Comparison of ENCODE assay signal across 16 cellular contexts in the genomic region with DNA sequence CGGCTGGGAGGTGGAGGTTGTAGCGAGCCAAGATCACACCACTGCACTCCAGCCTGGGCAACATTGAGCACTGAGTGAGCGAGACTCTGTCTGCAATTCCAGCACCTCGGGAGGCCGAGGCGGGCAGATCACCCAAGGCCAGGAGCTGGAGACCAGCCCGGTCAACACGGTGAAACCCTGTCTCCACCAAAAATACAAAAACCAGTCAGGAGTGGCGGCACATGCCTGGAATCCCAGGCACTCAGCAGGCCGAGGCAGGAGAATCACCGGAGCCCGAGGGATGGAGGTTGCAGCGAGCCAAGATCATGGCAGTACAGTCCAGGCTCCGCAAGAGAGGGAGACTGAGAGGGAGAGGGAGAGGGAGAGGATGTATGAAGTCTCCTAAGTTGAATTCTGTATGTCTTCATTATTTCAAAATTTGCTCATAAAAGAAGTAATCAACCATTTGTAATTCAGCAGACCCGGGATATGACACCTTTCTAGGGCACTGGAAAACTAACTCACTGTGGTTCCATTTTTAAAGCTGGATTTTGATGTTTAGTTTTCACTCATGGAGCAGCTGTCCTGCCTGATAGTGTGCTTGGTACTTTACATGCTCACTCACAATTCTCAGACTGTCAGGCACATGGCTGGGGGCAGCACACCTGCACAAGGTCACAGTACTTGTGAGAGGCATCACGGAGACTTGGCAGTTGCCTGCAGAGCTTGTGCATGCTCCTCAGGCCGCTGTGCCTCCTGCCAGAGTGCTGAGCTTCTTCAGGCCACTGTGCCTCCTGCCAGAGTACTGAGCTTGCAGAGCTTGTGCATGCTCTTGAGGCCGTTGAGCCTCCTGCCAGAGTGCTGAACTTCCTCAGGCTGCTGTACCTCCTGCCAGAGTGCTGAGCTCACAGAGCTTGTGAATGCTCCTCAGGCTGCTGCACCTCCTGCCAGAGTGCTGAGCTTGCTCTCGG.
"Had no signal": no experiment of that assay in that cellular context is flagged by ENCODE, and none has a peak within 500 bp of the region (broad histone marks: within the 10 kb centered on the region; RNA-seq: fewer than 3 reads in every experiment).

No MANE protein-coding gene starts in this region.

- H3K4me3 Mint-ChIP-seq: activated B cell treated with CpG ODN at 0.5 μM for 24 hours; activated CD4-positive, alpha-beta T cell treated with anti-CD3 and anti-CD28 coated beads, Interleukin-2, amount 10 ng/mL, durations not matched to agents 24 days and 14 days; activated naive CD4-positive, alpha-beta T cell treated with anti-CD3 and anti-CD28 coated beads, Interleukin-2, amount 10 ng/mL, durations not matched to agents 7 days and 5 days; activated T-cell treated with anti-CD3 and anti-CD28 coated beads, Interleukin-2, amount 50 U/mL, for 24 hours; T-helper 17 cell had no signal

- H3K9me3 ChIP-seq: colonic mucosa had no signal

- H3K4me3 ChIP-seq: colonic mucosa, esophagus squamous epithelium, lower lobe of right lung, skin epidermis had no signal

- H3K27ac ChIP-seq: colonic mucosa, esophagus squamous epithelium, lower lobe of right lung, neutrophil, skin epidermis had no signal

- H3K4me1 ChIP-seq: colonic mucosa had no signal

- DNase-seq: activated B cell treated with CpG ODN at 0.5 μM for 24 hours; activated CD4-positive, alpha-beta T cell treated with anti-CD3 and anti-CD28 coated beads, Interleukin-2, amount 10 ng/mL, durations not matched to agents 24 days and 14 days; activated naive CD4-positive, alpha-beta T cell treated with anti-CD3 and anti-CD28 coated beads, Interleukin-2, amount 10 ng/mL, durations not matched to agents 7 days and 5 days; activated T-cell treated with anti-CD3 and anti-CD28 coated beads, Interleukin-2, amount 50 U/mL, for 24 hours; colonic mucosa; esophagus squamous epithelium; hypothalamus; kidney glomerular epithelial cell; lower lobe of right lung; midbrain; stimulated activated CD4-positive, alpha-beta T cell treated with anti-CD3 and anti-CD28 coated beads, Interleukin-4, amount 100 ng/mL, for 24 hours; stimulated activated naive CD4-positive, alpha-beta T cell treated with Interleukin-2 at 50 U/mL for 16 hours; T-helper 17 cell; trophoblast cell had no signal

- H3K27me3 ChIP-seq: colonic mucosa, esophagus squamous epithelium, neutrophil had no signal

- H3K36me3 ChIP-seq: colonic mucosa, esophagus squamous epithelium, lower lobe of right lung, neutrophil had no signal

- H3K4me1 Mint-ChIP-seq: activated B cell treated with CpG ODN at 0.5 μM for 24 hours had no signal

- H3K27ac Mint-ChIP-seq: activated B cell treated with CpG ODN at 0.5 μM for 24 hours; activated CD4-positive, alpha-beta T cell treated with anti-CD3 and anti-CD28 coated beads, Interleukin-2, amount 10 ng/mL, durations not matched to agents 24 days and 14 days; activated naive CD4-positive, alpha-beta T cell treated with anti-CD3 and anti-CD28 coated beads, Interleukin-2, amount 10 ng/mL, durations not matched to agents 7 days and 5 days; activated T-cell treated with anti-CD3 and anti-CD28 coated beads, Interleukin-2, amount 50 U/mL, for 24 hours; T-helper 17 cell had no signal

- H3K27me3 Mint-ChIP-seq: activated B cell treated with CpG ODN at 0.5 μM for 24 hours; activated CD4-positive, alpha-beta T cell treated with anti-CD3 and anti-CD28 coated beads, Interleukin-2, amount 10 ng/mL, durations not matched to agents 24 days and 14 days; activated naive CD4-positive, alpha-beta T cell treated with anti-CD3 and anti-CD28 coated beads, Interleukin-2, amount 10 ng/mL, durations not matched to agents 7 days and 5 days; activated T-cell treated with anti-CD3 and anti-CD28 coated beads, Interleukin-2, amount 50 U/mL, for 24 hours; T-helper 17 cell had no signal
